1 cellular context compared by ENCODE assay signal in the genomic region with DNA sequence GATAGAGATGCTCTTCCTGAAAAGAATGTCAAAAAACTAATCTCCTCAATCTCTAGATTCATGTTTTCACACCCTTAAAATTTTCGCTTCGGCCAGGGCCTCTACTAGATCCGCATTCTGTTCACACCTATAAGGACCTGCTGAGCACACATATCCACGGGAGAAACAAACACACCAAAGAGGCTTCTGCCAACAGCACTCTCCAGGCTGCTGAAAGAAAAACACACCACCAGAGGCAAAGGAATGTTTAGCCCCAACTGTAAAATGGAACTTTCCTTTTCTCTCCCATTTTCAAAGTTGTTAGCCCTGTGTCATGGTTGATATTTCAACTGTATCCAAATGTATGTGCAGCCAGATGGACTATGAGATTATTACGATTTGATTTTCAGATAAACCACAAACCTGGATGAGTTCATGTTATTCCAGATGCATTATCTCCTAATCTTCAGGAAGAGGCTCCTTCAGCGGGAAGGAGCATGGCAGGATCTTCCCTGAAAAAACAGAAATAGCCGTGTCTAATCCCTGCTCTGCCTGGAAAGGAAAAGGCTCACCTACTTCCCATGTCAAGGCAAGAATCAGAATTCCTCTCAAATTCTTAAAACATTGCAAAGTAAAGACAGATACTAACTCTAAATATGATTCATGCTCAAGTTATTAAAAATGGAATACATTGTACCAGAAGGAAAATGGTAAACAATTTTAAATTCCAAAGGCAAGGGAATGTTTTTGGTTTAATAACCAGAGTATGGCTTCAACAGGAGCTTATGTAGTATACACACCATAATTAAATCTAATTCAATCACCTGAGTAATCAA.
TF ChIP-seq lines count a peak whose summit lies in the region.

No MANE protein-coding gene starts in this region.

TF ChIP-seq in K562, 482 proteins besides CTCF, POLR2A, EP300 and RAD21 (continued from another document):
- TF ChIP-seq, protein P1, sequence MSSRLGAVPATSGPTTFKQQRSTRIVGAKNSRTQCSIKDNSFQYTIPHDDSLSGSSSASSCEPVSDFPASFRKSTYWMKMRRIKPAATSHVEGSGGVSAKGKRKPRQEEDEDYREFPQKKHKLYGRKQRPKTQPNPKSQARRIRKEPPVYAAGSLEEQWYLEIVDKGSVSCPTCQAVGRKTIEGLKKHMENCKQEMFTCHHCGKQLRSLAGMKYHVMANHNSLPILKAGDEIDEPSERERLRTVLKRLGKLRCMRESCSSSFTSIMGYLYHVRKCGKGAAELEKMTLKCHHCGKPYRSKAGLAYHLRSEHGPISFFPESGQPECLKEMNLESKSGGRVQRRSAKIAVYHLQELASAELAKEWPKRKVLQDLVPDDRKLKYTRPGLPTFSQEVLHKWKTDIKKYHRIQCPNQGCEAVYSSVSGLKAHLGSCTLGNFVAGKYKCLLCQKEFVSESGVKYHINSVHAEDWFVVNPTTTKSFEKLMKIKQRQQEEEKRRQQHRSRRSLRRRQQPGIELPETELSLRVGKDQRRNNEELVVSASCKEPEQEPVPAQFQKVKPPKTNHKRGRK (tag; IDR thresholded peaks at IDR 0.05): no peak
- TF ChIP-seq SMARCA4 (IDR thresholded peaks at IDR 0.05) (no peak), ZNF639 (CRISPR knock-in tag; conservative IDR thresholded peaks at IDR 0.05 in 1 of 2, IDR thresholded peaks at IDR 0.05 in 1 of 2) (no peak), WHSC1 (IDR thresholded peaks at IDR 0.05; ENCODE audit: low read length) (no peak), ZNF134 (CRISPR knock-in tag; conservative IDR thresholded peaks at IDR 0.05) (no peak), ZBED1 (IDR thresholded peaks at IDR 0.05) (no peak)
